8 cellular contexts compared by ENCODE assay signal in the genomic region with DNA sequence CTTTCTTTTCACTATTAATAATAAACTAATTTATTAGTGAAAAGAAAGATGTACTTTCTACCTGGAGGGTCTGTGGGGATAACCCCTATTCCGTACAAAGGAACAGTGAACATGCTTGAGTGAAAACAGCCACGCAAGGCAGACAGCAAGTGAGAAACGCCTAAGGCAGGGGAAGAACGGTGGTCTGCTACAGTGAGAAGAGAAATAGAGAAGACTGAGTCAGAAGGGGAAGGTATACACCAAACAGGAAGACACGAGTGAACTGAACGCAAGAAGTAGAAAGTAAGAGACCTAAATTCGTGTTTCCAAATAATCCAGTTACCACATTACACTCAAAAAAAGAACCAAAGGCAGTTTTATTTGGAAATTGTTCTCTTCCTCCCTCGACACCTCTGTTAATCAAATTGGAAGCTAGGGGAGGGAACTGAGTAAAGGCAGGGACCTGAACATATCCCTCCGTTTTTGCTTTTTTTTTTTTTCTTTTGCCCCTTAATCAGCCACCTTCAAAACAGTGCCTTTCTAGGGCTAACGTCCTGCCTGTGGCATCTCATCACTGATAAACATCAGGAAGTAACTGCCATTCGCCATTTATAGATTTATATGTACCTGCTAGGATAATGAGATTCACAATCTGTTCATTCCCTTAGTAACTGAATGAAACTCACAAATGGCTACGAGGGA. TPM values are rescaled to one million over a fixed set of nuclear protein-coding genes. Genes with fewer than 3 reads are reported as not detected.
DNase-seq lines count a peak whose midpoint lies in the region; ATAC-seq, FAIRE-seq and TF ChIP-seq lines count a peak whose summit lies in the region.

No MANE protein-coding gene starts in this region.

- no peak for FAIRE-seq in A549 (lab: Jason Lieb, UNC)

- intact Hi-C loops in activated T-helper 2 cell treated with anti-CD3 and anti-CD28 coated beads, Interferon-gamma antibody, Interleukin-2, Interleukin-4, amounts not matched to agents 10 μg/mL and 5 μg/mL and 100 μg/mL, durations not matched to agents 14 hours and 24 hours and 36 hours (cut with micrococcal nuclease) = loop anchor here (1.0 to 5.0 kb wide), 7 partner anchors 8 to 49 kb away; partner anchors contain the start of gene ATXN1
- intact Hi-C loops in left colon (cut with DNase I, micrococcal nuclease) = no loop called here
- intact Hi-C loops in tibial artery (cut with DNase I; ENCODE audit: low total_unique reads) = no loop called here

- H3K27me3 Mint-ChIP-seq in activated T-helper 2 cell treated with anti-CD3 and anti-CD28 coated beads, Interferon-gamma antibody, Interleukin-2, Interleukin-4, amounts not matched to agents 10 μg/mL and 5 μg/mL and 100 μg/mL, durations not matched to agents 14 hours and 24 hours and 36 hours (ENCODE audit: low read depth) = no peaks in the 10 kb centered on the region
- H3K27me3 Mint-ChIP-seq in neural progenitor cell (ENCODE audit: insufficient read depth, low read depth) = no peaks in the 10 kb centered on the region

- TF ChIP-seq EP300 in A549 (IDR thresholded peaks at IDR 0.05) = no peak

- peak overlapping the region; percentile 91 for H3K27ac Mint-ChIP-seq in activated T-helper 2 cell treated with anti-CD3 and anti-CD28 coated beads, Interferon-gamma antibody, Interleukin-2, Interleukin-4, amounts not matched to agents 10 μg/mL and 5 μg/mL and 100 μg/mL, durations not matched to agents 14 hours and 24 hours and 36 hours
- H3K27ac Mint-ChIP-seq in neural progenitor cell = no peak overlapping the region

- no peak for TF ChIP-seq POLR2A in A549 (IDR thresholded peaks at IDR 0.05; ENCODE audit: low read length)

- no peaks in the 10 kb centered on the region for H3F3A ChIP-seq in neural progenitor cell (ENCODE audit: low read depth)

- H3K9ac ChIP-seq in neural progenitor cell = no peak overlapping the region

- 19% methylated on average over 12 of the region's 12 CpGs for WGBS in A549 (ENCODE audit: missing lambda C conversion rate)

- H3K9me3 ChIP-seq in A549 (no peaks in the 10 kb centered on the region), tibial artery (no peaks in the 10 kb centered on the region), neural progenitor cell (ENCODE audit: low read depth) (no peaks in the 10 kb centered on the region)

- TF ChIP-seq CTCF in A549 (IDR thresholded peaks at IDR 0.05) (no peak), tibial artery (IDR thresholded peaks at IDR 0.05) (no peak), neural progenitor cell (IDR thresholded peaks at IDR 0.05) (no peak)

- peaks cover 68% of the 10 kb centered on the region for H3K4me1 Mint-ChIP-seq in activated T-helper 2 cell treated with anti-CD3 and anti-CD28 coated beads, Interferon-gamma antibody, Interleukin-2, Interleukin-4, amounts not matched to agents 10 μg/mL and 5 μg/mL and 100 μg/mL, durations not matched to agents 14 hours and 24 hours and 36 hours (ENCODE audit: low read depth)
- peaks cover 14% of the 10 kb centered on the region for H3K4me1 Mint-ChIP-seq in neural progenitor cell

- H3K4me1 ChIP-seq in A549 (peaks cover 38% of the 10 kb centered on the region), tibial artery (peaks cover 0 to 56% (median 17%) of the 10 kb centered on the region in 4 donors), neural progenitor cell (no peaks in the 10 kb centered on the region)

- H3K79me2 ChIP-seq in neural progenitor cell (ENCODE audit: low read depth) = no peaks in the 10 kb centered on the region

- DNase-seq in A549 (ENCODE audit: low read depth in 1 of 2, low spot score in 1 of 2) = no peak
- no peak for DNase-seq in activated T-helper 2 cell treated with anti-CD3 and anti-CD28 coated beads, Interferon-gamma antibody, Interleukin-2, Interleukin-4, amounts not matched to agents 10 μg/mL and 5 μg/mL and 100 μg/mL, durations not matched to agents 14 hours and 24 hours and 36 hours (ENCODE audit: low spot score)
- no peak for DNase-seq in left colon
- no peak for DNase-seq in tibial artery
- DNase-seq in neural progenitor cell (ENCODE audit: low spot score) = no peak

- peaks cover 31% of the 10 kb centered on the region for H3K36me3 Mint-ChIP-seq in activated T-helper 2 cell treated with anti-CD3 and anti-CD28 coated beads, Interferon-gamma antibody, Interleukin-2, Interleukin-4, amounts not matched to agents 10 μg/mL and 5 μg/mL and 100 μg/mL, durations not matched to agents 14 hours and 24 hours and 36 hours (ENCODE audit: low read depth)
- no peaks in the 10 kb centered on the region for H3K36me3 Mint-ChIP-seq in neural progenitor cell

- no peaks in the 10 kb centered on the region for H4K20me1 ChIP-seq in neural progenitor cell (ENCODE audit: low read depth)

- H3K9me3 Mint-ChIP-seq in activated T-helper 2 cell treated with anti-CD3 and anti-CD28 coated beads, Interferon-gamma antibody, Interleukin-2, Interleukin-4, amounts not matched to agents 10 μg/mL and 5 μg/mL and 100 μg/mL, durations not matched to agents 14 hours and 24 hours and 36 hours = no peaks in the 10 kb centered on the region
- H3K9me3 Mint-ChIP-seq in neural progenitor cell = no peaks in the 10 kb centered on the region

- H3K27me3 ChIP-seq in tibial artery (no peaks in the 10 kb centered on the region), neural progenitor cell (no peaks in the 10 kb centered on the region)

- CTCF ChIA-PET in A549 (lab: Yijun Ruan, JAX) = interaction anchor here (0.8 to 4.7 kb wide), 11 partner anchors 9 to 368 kb away, joined by 3 to 24 read pairs (median 4); partner anchors contain the start of gene ATXN1

- POLR2A ChIA-PET in A549 (lab: Yijun Ruan, JAX) = interaction anchor here (0.7 to 1.9 kb wide), 2 partner anchors 21 to 49 kb away, joined by 3 to 10 read pairs; partner anchors contain the start of gene ATXN1

- ATAC-seq in A549 = peak; percentile 47 to 56; a peak in 5 of 6 replicates
- peak; percentile 60 for ATAC-seq in GM18873 (IDR thresholded peaks at IDR 0.05; ENCODE audit: low FRiP score, unreplicated experiment)
- ATAC-seq in HG03342 (IDR thresholded peaks at IDR 0.05; ENCODE audit: unreplicated experiment) = peak; percentile 63
- peak; percentile 17 for ATAC-seq in left colon
- ATAC-seq in HG03025 (IDR thresholded peaks at IDR 0.05; ENCODE audit: low FRiP score, unreplicated experiment) = no peak

- peak overlapping the region; percentile 3; the same call in 1 of the 3 replicates for H3K4me3 ChIP-seq in A549
- H3K4me3 ChIP-seq in tibial artery = peak overlapping the region; percentile 23 to 30
- H3K4me3 ChIP-seq in neural progenitor cell = no peak overlapping the region

- no peaks in the 10 kb centered on the region for H3K36me3 ChIP-seq in tibial artery
- H3K36me3 ChIP-seq in neural progenitor cell = no peaks in the 10 kb centered on the region

- TF ChIP-seq RAD21 in A549 (conservative IDR thresholded peaks at IDR 0.05 in 1 of 2, IDR thresholded peaks at IDR 0.05 in 1 of 2) = no peak

- H3K4me2 ChIP-seq in A549 (peak overlapping the region; percentile 69), neural progenitor cell (no peak overlapping the region)

- H3K4me3 Mint-ChIP-seq in activated T-helper 2 cell treated with anti-CD3 and anti-CD28 coated beads, Interferon-gamma antibody, Interleukin-2, Interleukin-4, amounts not matched to agents 10 μg/mL and 5 μg/mL and 100 μg/mL, durations not matched to agents 14 hours and 24 hours and 36 hours (ENCODE audit: low read depth) = peak overlapping the region; percentile 62
- H3K4me3 Mint-ChIP-seq in neural progenitor cell = no peak overlapping the region

- peak overlapping the region; percentile 79 to 83 for H3K27ac ChIP-seq in A549
- H3K27ac ChIP-seq in tibial artery = peak overlapping the region; percentile 67 to 74
- no peak overlapping the region for H3K27ac ChIP-seq in neural progenitor cell

- H2AFZ ChIP-seq in neural progenitor cell (replicated peaks) = no peak overlapping the region

TF ChIP-seq in A549, 52 proteins besides CTCF, POLR2A, EP300 and RAD21 (continues in another document):
- TF ChIP-seq BHLHE40 (IDR thresholded peaks at IDR 0.05; ENCODE audit: low read depth, low read length) (no peak), HEYL (CRISPR knock-in tag; IDR thresholded peaks at IDR 0.05) (no peak), HOXB5 (CRISPR knock-in tag; IDR thresholded peaks at IDR 0.05) (no peak), REST (IDR thresholded peaks at IDR 0.05) (no peak), ZC3H11A (IDR thresholded peaks at IDR 0.05) (no peak), ESRRA (IDR thresholded peaks at IDR 0.05; ENCODE audit: borderline replicate concordance, low read length) (no peak)

RNA-seq across cellular contexts. Expression of gene ATXN1, which starts 48.9 kb away (rescaled TPM):
- polyA plus RNA-seq in A549 (2011; rRNA removed) (8.3 and 10.5 TPM in 2 replicates), A549 (2017; fragmentation: RNase III; extraction: RNeasy Plus Mini Kit Qiagen cat#74134 plus additional on column Dnase treatment) (2.2 to 3.1 TPM (median 2.9 TPM) in 3 replicates)
- polyA plus RNA-seq in A549 (2012; cell fraction: cytosol; rRNA removed) = 1.9 and 3.4 TPM in 2 replicates
- polyA plus RNA-seq in A549 (2012; cell fraction: nucleus; rRNA removed) = 4.3 and 4.5 TPM in 2 replicates
- 22.8 and 27.3 TPM in 2 replicates for polyA minus RNA-seq in A549 (2011; rRNA and poly(A)+ RNA removed)
- total RNA-seq in activated T-helper 2 cell treated with anti-CD3 and anti-CD28 coated beads, Interferon-gamma antibody, Interleukin-2, Interleukin-4, amounts not matched to agents 10 μg/mL and 5 μg/mL and 100 μg/mL, durations not matched to agents 14 hours and 24 hours and 36 hours = 66.5 and 69.1 TPM in 2 replicates
- total RNA-seq in left colon (10 to 100 TPM; 26.9 to 55.1 TPM), neural progenitor cell (ENCODE audit: low replicate concordance) (2.8 and 3.6 TPM in 2 replicates)
